In genomic region chrX:108199691-108200090, GRCh38 we compare ENCODE assay signal across 8 cellular contexts.
A peak's percentile ranks its signal among the peaks of the same experiment; 100 is the strongest.
DNase-seq lines count a peak whose midpoint lies in the region; ATAC-seq, FAIRE-seq and TF ChIP-seq lines count a peak whose summit lies in the region.

No MANE protein-coding gene starts in this region.

- TF ChIP-seq POLR2A in GM12892 (IDR thresholded peaks at IDR 0.05; ENCODE audit: low read depth, low read length), result no peak

- TF ChIP-seq CTCF in Loucy (conservative IDR thresholded peaks at IDR 0.05; ENCODE audit: low read length) (peak; percentile 69), liver (IDR thresholded peaks at IDR 0.05; ENCODE audit: low read depth, low read length, missing input control) (peak; percentile 28)

- H3K9me3 ChIP-seq in Loucy (ENCODE audit: insufficient read depth, low read depth, low read length), result no peaks in the 10 kb centered on the region
- H3K9me3 ChIP-seq in liver (ENCODE audit: control insufficient read depth in 4 of 4, low read length in 3 of 4), result no peaks in the 10 kb centered on the region

- no peaks in the 10 kb centered on the region for H3K36me3 ChIP-seq in Loucy (ENCODE audit: insufficient read depth, low read length)
- H3K36me3 ChIP-seq in liver (ENCODE audit: control insufficient read depth in 4 of 4, insufficient read depth in 3 of 4, low read depth in 1 of 4, low read length in 3 of 4), result no peaks in the 10 kb centered on the region

- no peak overlapping the region for H3K9ac ChIP-seq in Loucy (ENCODE audit: low read depth, low read length, poor library complexity, severe bottlenecking)
- H3K9ac ChIP-seq in liver (ENCODE audit: low read depth in 1 of 2, low read length in 2 of 2), result no peak overlapping the region

- no peak overlapping the region for H3K27ac ChIP-seq in liver (ENCODE audit: low read depth in 1 of 2, low read length in 2 of 2)

- H3K9me2 ChIP-seq in Loucy (replicated peaks; ENCODE audit: low read depth, low read length), result no peaks in the 10 kb centered on the region

- H3K4me3 ChIP-seq in Loucy (ENCODE audit: low read length, poor library complexity, severe bottlenecking) (no peak overlapping the region), liver (ENCODE audit: low read depth in 1 of 3, low read length in 3 of 3) (no peak overlapping the region)

- H2AFZ ChIP-seq in Loucy (ENCODE audit: low read length), result no peak overlapping the region

- no peaks in the 10 kb centered on the region for H3F3A ChIP-seq in Loucy (ENCODE audit: low read depth)

- H3K4me1 ChIP-seq in Loucy (ENCODE audit: insufficient read depth, low read length, poor library complexity, severe bottlenecking) (no peaks in the 10 kb centered on the region), liver (ENCODE audit: control insufficient read depth in 4 of 4, insufficient read depth in 4 of 4, low read length in 3 of 4) (no peaks in the 10 kb centered on the region)

- WGBS in liver, result 7% methylated on average over 4 of the region's 4 CpGs

- H3K4me2 ChIP-seq in Loucy (ENCODE audit: low read depth, low read length, poor library complexity, severe bottlenecking), result no peak overlapping the region

- peak; percentile 85 for FAIRE-seq in GM12892 (lab: Jason Lieb, UNC)

- ATAC-seq in HG03045 (IDR thresholded peaks at IDR 0.05; ENCODE audit: unreplicated experiment), result no peak

- DNase-seq in Ammon's horn (ENCODE audit: low spot score) (peak; percentile 3), GM12892 (ENCODE audit: insufficient read length) (no peak), amniotic epithelial cell (ENCODE audit: low read depth) (peak; percentile 51), SIG-M5 (lab: John Stamatoyannopoulos, UW) (no peak)
- DNase-seq in stimulated activated CD4-positive, alpha-beta T cell treated with anti-CD3 and anti-CD28 coated beads, Interleukin-12 subunit alpha, Interleukin-12 subunit beta, amount 100 ng/mL, for 4 hours, result no peak

- H3K79me2 ChIP-seq in Loucy (ENCODE audit: insufficient read depth, low read length), result no peaks in the 10 kb centered on the region

- TF ChIP-seq RAD21 in liver (IDR thresholded peaks at IDR 0.05), result peak; percentile 68 to 78

- no peaks in the 10 kb centered on the region for H4K20me1 ChIP-seq in Loucy (ENCODE audit: insufficient read depth, low read length, poor library complexity, severe bottlenecking)

- H3K27me3 ChIP-seq in Loucy (ENCODE audit: insufficient read depth, low read length, poor library complexity, severe bottlenecking) (no peaks in the 10 kb centered on the region), liver (ENCODE audit: control insufficient read depth in 4 of 4, insufficient read depth in 4 of 4, low read length in 3 of 4) (peaks cover 0 to 2% (median under 1%) of the 10 kb centered on the region in 4 donors)

TF ChIP-seq in liver, 16 proteins besides CTCF, POLR2A, EP300 and RAD21:
- TF ChIP-seq EGR1 (IDR thresholded peaks at IDR 0.05; ENCODE audit: low read depth in 2 of 2) (no peak), NR2F2 (IDR thresholded peaks at IDR 0.05) (no peak), MAX (IDR thresholded peaks at IDR 0.05) (no peak), SP1 (IDR thresholded peaks at IDR 0.05) (no peak), RXRA (IDR thresholded peaks at IDR 0.05) (no peak), HNF4A (conservative IDR thresholded peaks at IDR 0.05) (no peak), YY1 (IDR thresholded peaks at IDR 0.05) (no peak), REST (IDR thresholded peaks at IDR 0.05) (no peak), FOXA1 (IDR thresholded peaks at IDR 0.05) (no peak), TAF1 (conservative IDR thresholded peaks at IDR 0.05) (no peak), GABPA (IDR thresholded peaks at IDR 0.05 in 1 of 2, conservative IDR thresholded peaks at IDR 0.05 in 1 of 2) (no peak), HNF4G (IDR thresholded peaks at IDR 0.05) (no peak), ATF3 (IDR thresholded peaks at IDR 0.05) (no peak), FOXA2 (IDR thresholded peaks at IDR 0.05) (no peak), ZBTB33 (IDR thresholded peaks at IDR 0.05) (no peak)

Comparison
In these comparisons a context has a peak if more than half of its experiments do, and no peak if none do; other contexts are left out.
1. DNase-seq: peak in Ammon's horn (single experiment) and amniotic epithelial cell (single experiment); none in GM12892 (single experiment), SIG-M5 (single experiment) and stimulated activated CD4-positive, alpha-beta T cell treated with anti-CD3 and anti-CD28 coated beads, Interleukin-12 subunit alpha, Interleukin-12 subunit beta, amount 100 ng/mL, for 4 hours (single experiment).